ENCODE assay signal across 16 cellular contexts in the genomic region with DNA sequence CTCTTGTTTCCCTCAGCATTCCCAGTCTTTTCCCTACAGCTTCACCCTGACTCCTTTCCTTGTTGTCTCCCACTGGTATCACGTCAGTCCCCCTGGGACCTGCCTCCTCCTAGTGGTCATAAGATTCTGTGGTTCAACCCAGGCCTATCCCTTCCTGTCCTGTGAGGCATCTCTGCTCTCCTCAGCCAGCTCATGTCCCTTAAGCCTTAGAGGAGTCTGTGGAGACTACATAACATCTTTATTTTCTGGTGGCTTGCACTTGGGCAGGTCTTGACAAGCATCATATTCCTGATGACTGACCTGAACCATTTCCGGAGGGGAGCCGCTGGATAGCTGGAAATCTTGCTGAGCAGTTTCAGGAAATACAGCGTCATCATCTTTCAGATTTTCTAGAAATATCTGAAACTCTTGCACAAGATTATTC. TPM values are rescaled to one million over a fixed set of nuclear protein-coding genes. Genes with fewer than 3 reads are reported as not detected.
DNase-seq lines count a peak whose midpoint lies in the region; TF ChIP-seq lines count a peak whose summit lies in the region.
"Had no signal": no experiment of that assay in that cellular context is flagged by ENCODE, and none has a peak within 500 bp of the region (broad histone marks: within the 10 kb centered on the region; RNA-seq: fewer than 3 reads in every experiment).

No MANE protein-coding gene starts in this region.

- peaks cover 5% of the 10 kb centered on the region for H3K27me3 Mint-ChIP-seq in endodermal cell (ENCODE audit: insufficient read depth)
- no peaks in the 10 kb centered on the region for H3K27me3 Mint-ChIP-seq in progenitor cell of endocrine pancreas

- H3K27ac Mint-ChIP-seq in endodermal cell: no peak overlapping the region
- no peak overlapping the region for H3K27ac Mint-ChIP-seq in progenitor cell of endocrine pancreas

- H3K27me3 ChIP-seq in endodermal cell (ENCODE audit: control insufficient read depth, insufficient read depth, low read length, poor library complexity, severe bottlenecking) (no peaks in the 10 kb centered on the region), thyroid gland (no peaks in the 10 kb centered on the region), dorsolateral prefrontal cortex (no peaks in the 10 kb centered on the region)
- H3K27me3 ChIP-seq: heart right ventricle, vagina had no signal

- H3K4me1 Mint-ChIP-seq in endodermal cell (peaks cover 6% of the 10 kb centered on the region), progenitor cell of endocrine pancreas (ENCODE audit: low read depth) (no peaks in the 10 kb centered on the region)

- TF ChIP-seq CTCF in GM12875 (IDR thresholded peaks at IDR 0.05; ENCODE audit: borderline replicate concordance, insufficient read depth, low read depth, low read length): peak; percentile 11; the same call in 1 of the 2 replicates
- no peak for TF ChIP-seq CTCF in NB4 (IDR thresholded peaks at IDR 0.05; ENCODE audit: low read depth, low read length)
- TF ChIP-seq CTCF in endodermal cell (conservative IDR thresholded peaks at IDR 0.05): peak; percentile 94
- TF ChIP-seq CTCF in progenitor cell of endocrine pancreas (IDR thresholded peaks at IDR 0.05; ENCODE audit: unreplicated experiment): peak; percentile 23
- no peak for TF ChIP-seq CTCF in thyroid gland (IDR thresholded peaks at IDR 0.05)
- TF ChIP-seq CTCF in dorsolateral prefrontal cortex (IDR thresholded peaks at IDR 0.05 in 54 of 56, conservative IDR thresholded peaks at IDR 0.05 in 2 of 56; ENCODE audit: low read depth in 1 of 56, partially characterized antibody in 56 of 56): no peak

- no peaks in the 10 kb centered on the region for H3K9me3 ChIP-seq in endodermal cell (ENCODE audit: control insufficient read depth, low read length)
- H3K9me3 ChIP-seq in thyroid gland: no peaks in the 10 kb centered on the region
- H3K9me3 ChIP-seq: heart right ventricle, mucosa of descending colon, vagina had no signal

- no peak overlapping the region for H3K4me3 Mint-ChIP-seq in endodermal cell
- no peak overlapping the region for H3K4me3 Mint-ChIP-seq in progenitor cell of endocrine pancreas (ENCODE audit: low read depth)

- TF ChIP-seq POLR2A in NB4 (IDR thresholded peaks at IDR 0.05; ENCODE audit: extremely low read depth, insufficient read length) (no peak), thyroid gland (IDR thresholded peaks at IDR 0.05) (no peak)

- no peaks in the 10 kb centered on the region for H3K36me3 Mint-ChIP-seq in endodermal cell (ENCODE audit: low read depth)
- H3K36me3 Mint-ChIP-seq in progenitor cell of endocrine pancreas (ENCODE audit: insufficient read depth): no peaks in the 10 kb centered on the region

- H3K36me3 ChIP-seq in endodermal cell (ENCODE audit: control insufficient read depth, insufficient read depth, low read length) (no peaks in the 10 kb centered on the region), thyroid gland (no peaks in the 10 kb centered on the region)
- H3K36me3 ChIP-seq: heart right ventricle, vagina had no signal

- 76 to 87% methylated on average over 4 of the region's 4 CpGs for WGBS in endodermal cell (ENCODE audit: insufficient coverage in 1 of 2, insufficient read length in 1 of 2), 2 experiments
- WGBS in thyroid gland, 2 donors: 80 to 95% methylated on average over 4 of the region's 4 CpGs

- DNase-seq in NB4 (ENCODE audit: low read depth) (peak; percentile 40), endodermal cell (peak; percentile 85), progenitor cell of endocrine pancreas (ENCODE audit: low spot score, unreplicated experiment) (no peak), thyroid gland (no peak), dorsolateral prefrontal cortex (no peak), MV-4-11 (lab: John Stamatoyannopoulos, UW) (no peak)
- DNase-seq: activated CD4-positive, alpha-beta T cell treated with anti-CD3 and anti-CD28 coated beads for 4 hours; cortex of kidney; DMS79 treated with DMSO at 0.1 percent for 48 hours; heart right ventricle; KBM-7; mucosa of descending colon; NCI-H510A treated with DMSO at 0.1 percent for 48 hours had no signal

- no peaks in the 10 kb centered on the region for H3K4me1 ChIP-seq in endodermal cell (ENCODE audit: control insufficient read depth, insufficient read depth, low read length)
- no peaks in the 10 kb centered on the region for H3K4me1 ChIP-seq in thyroid gland

- intact Hi-C loops in thyroid gland (cut with DNase I) (no loop called here), dorsolateral prefrontal cortex (cut with DNase I) (no loop called here)

- H3K27ac ChIP-seq in endodermal cell (ENCODE audit: low read depth, low read length) (no peak overlapping the region), thyroid gland (no peak overlapping the region), dorsolateral prefrontal cortex (no peak overlapping the region)
- H3K27ac ChIP-seq: heart right ventricle, SK-N-MC, vagina had no signal

- no peak overlapping the region for H3K9ac ChIP-seq in endodermal cell (ENCODE audit: extremely low read depth, low read length, poor library complexity, severe bottlenecking)

- H3K9me3 Mint-ChIP-seq in endodermal cell: no peaks in the 10 kb centered on the region
- H3K9me3 Mint-ChIP-seq in progenitor cell of endocrine pancreas (ENCODE audit: low read depth): peaks cover 4% of the 10 kb centered on the region

- H3K4me3 ChIP-seq in GM12875 (ENCODE audit: low read depth, low read length) (no peak overlapping the region), NB4 (ENCODE audit: low read depth, low read length) (no peak overlapping the region), endodermal cell (ENCODE audit: low read length) (no peak overlapping the region), thyroid gland (replicated peaks in 1 of 3) (no peak overlapping the region), dorsolateral prefrontal cortex (no peak overlapping the region)
- H3K4me3 ChIP-seq: heart right ventricle, mucosa of descending colon, SK-N-MC, vagina had no signal

RNA-seq across cellular contexts. Expression of gene C12orf71, which starts 0.7 kb away (rescaled TPM):
- total RNA-seq in endodermal cell (not detected), progenitor cell of endocrine pancreas (not detected in 2 replicates), thyroid gland (not detected), dorsolateral prefrontal cortex (under 1 TPM in 10 of 120 experiments, not detected in 110; 0.42 to 0.83 (median 0.60) TPM)
- not detected for polyA plus RNA-seq in endodermal cell (2013, experiment 1 of 2)
- not detected for polyA plus RNA-seq in endodermal cell (2013, experiment 2 of 2)
- total RNA-seq: heart right ventricle, mucosa of descending colon, vagina had no signal
- polyA plus RNA-seq: heart right ventricle had no signal

RNA-seq across cellular contexts. Expression of gene MED21, which starts 59.3 kb away (rescaled TPM):
- total RNA-seq in endodermal cell (100 to 1,000 TPM in 1 of 2 donors, 10 to 100 TPM in 1; 40.8 to 116 TPM), progenitor cell of endocrine pancreas (74.4 and 89.1 TPM in 2 replicates), thyroid gland (10 to 100 TPM; 49.0 to 92.8 (median 73.8) TPM), dorsolateral prefrontal cortex (10 to 100 TPM; 44.9 to 95.2 (median 71.3) TPM)
- 48.1 TPM for polyA plus RNA-seq in endodermal cell (2013, experiment 1 of 2)
- 49.2 TPM for polyA plus RNA-seq in endodermal cell (2013, experiment 2 of 2)

Comparison
In these comparisons a context has a peak if more than half of its experiments do, and no peak if none do; other contexts are left out.
1. CTCF ChIP-seq: peak in GM12875 (single experiment), endodermal cell (single experiment) and progenitor cell of endocrine pancreas (single experiment); none in NB4 (single experiment), thyroid gland (0 of 6) and dorsolateral prefrontal cortex (0 of 56).
2. DNase-seq: peak in NB4 (single experiment) and endodermal cell (single experiment); none in progenitor cell of endocrine pancreas (single experiment), thyroid gland (0 of 2), dorsolateral prefrontal cortex (0 of 10) and MV-4-11 (single experiment).